8 cellular contexts compared by ENCODE assay signal in the genomic region with DNA sequence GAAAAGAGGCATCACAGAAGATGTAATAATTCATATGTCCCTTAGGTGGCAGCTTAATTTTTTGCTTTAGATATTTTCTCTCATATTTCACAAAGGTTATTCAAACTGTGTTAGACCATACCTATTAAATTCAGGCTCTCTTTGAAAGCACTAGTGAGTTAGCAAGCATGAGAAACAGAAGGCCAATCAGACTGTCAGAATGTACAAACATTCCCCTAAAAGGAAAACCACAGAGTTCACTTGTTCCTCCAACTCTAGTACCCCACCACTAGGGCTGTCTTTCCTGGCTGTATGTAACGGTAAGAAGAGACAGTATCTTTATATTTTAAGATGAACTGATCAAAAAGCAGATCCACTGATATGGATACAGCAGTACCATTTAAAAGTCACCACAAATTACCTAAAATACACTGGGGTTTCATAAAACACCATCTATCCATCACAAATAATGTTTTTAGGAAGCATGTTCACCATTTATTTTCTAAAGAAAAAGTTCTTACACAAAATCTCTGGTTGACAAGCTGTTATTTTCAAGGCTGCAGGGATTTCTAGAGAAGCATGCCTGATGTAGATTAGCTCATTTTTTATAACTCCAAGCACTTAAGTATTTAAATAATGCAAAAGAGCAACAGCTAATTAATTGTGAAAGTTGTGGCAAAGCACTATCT. TPM values are rescaled to one million over a fixed set of nuclear protein-coding genes. Genes with fewer than 3 reads are reported as not detected.
DNase-seq lines count a peak whose midpoint lies in the region; ATAC-seq and TF ChIP-seq lines count a peak whose summit lies in the region.

No MANE protein-coding gene starts in this region.

- CTCF ChIA-PET in CD4-positive, alpha-beta T cell (lab: Charles Lee) = interaction anchor here (0.7 to 1.7 kb wide), 7 partner anchors 9 to 282 kb away, joined by 3 to 9 read pairs (median 4); no protein-coding TSS in a partner anchor

- H3K36me3 Mint-ChIP-seq in CD4-positive, alpha-beta T cell (ENCODE audit: low read depth) = peaks cover 50% of the 10 kb centered on the region
- H3K36me3 Mint-ChIP-seq in activated T-helper 17 cell treated with anti-CD3 and anti-CD28 coated beads, Interleukin-2, amount 50 U/mL, for 72 hours (ENCODE audit: low read depth) = peaks cover 68% of the 10 kb centered on the region

- H3K27me3 Mint-ChIP-seq in CD4-positive, alpha-beta T cell = no peaks in the 10 kb centered on the region
- no peaks in the 10 kb centered on the region for H3K27me3 Mint-ChIP-seq in activated T-helper 17 cell treated with anti-CD3 and anti-CD28 coated beads, Interleukin-2, amount 50 U/mL, for 72 hours

- peak; percentile 42 for ATAC-seq in CD4-positive, alpha-beta T cell (ENCODE audit: poor library complexity)
- ATAC-seq in GM18499 (IDR thresholded peaks at IDR 0.05; ENCODE audit: insufficient read depth, unreplicated experiment) (peak; percentile 47), HG02973 (IDR thresholded peaks at IDR 0.05; ENCODE audit: unreplicated experiment) (peak; percentile 45), right cardiac atrium (peak in 1 of 2 donors; percentile 4)
- ATAC-seq in activated T-helper 17 cell treated with anti-CD3 and anti-CD28 coated beads, Interleukin-2, amount 50 U/mL, for 72 hours (replicated peaks) = peak; percentile 26

- no peak for DNase-seq in CD4-positive, alpha-beta T cell
- peak; percentile 61 for DNase-seq in NCI-H2227 (lab: John Stamatoyannopoulos, UW; ENCODE audit: unreplicated experiment)
- no peak for DNase-seq in right cardiac atrium
- DNase-seq in retinal pigment epithelial cell (ENCODE audit: low read depth) = peak; percentile 72
- DNase-seq in COLO668 (lab: John Stamatoyannopoulos, UW; ENCODE audit: unreplicated experiment) = no peak

- peak overlapping the region; percentile 27 for H3K27ac ChIP-seq in CD4-positive, alpha-beta T cell (ENCODE audit: low read depth, low read length)
- no peak overlapping the region for H3K27ac ChIP-seq in right cardiac atrium (ENCODE audit: low read length)

- peak overlapping the region; percentile 94 for H3K27ac Mint-ChIP-seq in CD4-positive, alpha-beta T cell
- peak overlapping the region; percentile 99 for H3K27ac Mint-ChIP-seq in activated T-helper 17 cell treated with anti-CD3 and anti-CD28 coated beads, Interleukin-2, amount 50 U/mL, for 72 hours

- no peaks in the 10 kb centered on the region for H3K27me3 ChIP-seq in CD4-positive, alpha-beta T cell (ENCODE audit: control insufficient read depth, insufficient read depth, low read length)
- H3K27me3 ChIP-seq in right cardiac atrium (ENCODE audit: control insufficient read depth, insufficient read depth) = no peaks in the 10 kb centered on the region

- peaks cover 70% of the 10 kb centered on the region for H3K4me1 Mint-ChIP-seq in CD4-positive, alpha-beta T cell (ENCODE audit: low read depth)
- H3K4me1 Mint-ChIP-seq in activated T-helper 17 cell treated with anti-CD3 and anti-CD28 coated beads, Interleukin-2, amount 50 U/mL, for 72 hours = peaks cover 23% of the 10 kb centered on the region

- 0% methylated on average over 1 of the region's 1 CpG for WGBS in right cardiac atrium

- peak overlapping the region; percentile 91 for H3K4me3 Mint-ChIP-seq in CD4-positive, alpha-beta T cell
- H3K4me3 Mint-ChIP-seq in activated T-helper 17 cell treated with anti-CD3 and anti-CD28 coated beads, Interleukin-2, amount 50 U/mL, for 72 hours = peak overlapping the region; percentile 97

- H3K4me3 ChIP-seq in right cardiac atrium (ENCODE audit: low read length) (peak overlapping the region; percentile 77), retinal pigment epithelial cell (ENCODE audit: low read length) (peak overlapping the region; percentile 86)

- TF ChIP-seq CTCF in CD4-positive, alpha-beta T cell (IDR thresholded peaks at IDR 0.05) = peak; percentile 69
- peak; percentile 55 for TF ChIP-seq CTCF in retinal pigment epithelial cell (conservative IDR thresholded peaks at IDR 0.05; ENCODE audit: low read depth, low read length)

- no peaks in the 10 kb centered on the region for H3K9me3 ChIP-seq in CD4-positive, alpha-beta T cell (ENCODE audit: control insufficient read depth, low read length)
- no peaks in the 10 kb centered on the region for H3K9me3 ChIP-seq in right cardiac atrium (ENCODE audit: control insufficient read depth, low read length)

- peaks cover 4% of the 10 kb centered on the region for H3K4me1 ChIP-seq in right cardiac atrium (ENCODE audit: control insufficient read depth, insufficient read depth, low read length)

- no peaks in the 10 kb centered on the region for H3K9me3 Mint-ChIP-seq in CD4-positive, alpha-beta T cell
- no peaks in the 10 kb centered on the region for H3K9me3 Mint-ChIP-seq in activated T-helper 17 cell treated with anti-CD3 and anti-CD28 coated beads, Interleukin-2, amount 50 U/mL, for 72 hours

- POLR2A ChIA-PET in CD4-positive, alpha-beta T cell (lab: Charles Lee) = interaction anchor here (0.9 to 2.4 kb wide), 8 partner anchors 8 to 418 kb away, joined by 3 to 12 read pairs (median 4); a partner anchor contains a TSS

- intact Hi-C loops in CD4-positive, alpha-beta T cell (cut with DNase I, micrococcal nuclease) = loop anchor here (2.0 to 10.0 kb wide), 8 partner anchors 21 to 1599 kb away; a partner anchor contains a TSS
- intact Hi-C loops in right cardiac atrium (cut with DNase I) = loop anchor here in 1 of 4 donors (10.0 kb wide), 1 partner anchor 159 kb away; a partner anchor contains a TSS

RNA-seq across cellular contexts. Expression of a gene that starts 1.8 kb away (rescaled TPM):
- 10 to 100 TPM; 21.4 to 23.0 TPM for total RNA-seq in CD4-positive, alpha-beta T cell
- 100 to 1,000 TPM; 130 to 164 TPM for total RNA-seq in activated T-helper 17 cell treated with anti-CD3 and anti-CD28 coated beads, Interleukin-2, amount 50 U/mL, for 72 hours
- total RNA-seq in right cardiac atrium = 10 to 100 TPM; 36.5 to 74.7 (median 52.4) TPM
- polyA plus RNA-seq in right cardiac atrium = 41.1 TPM

RNA-seq across cellular contexts. Expression of a gene that starts 19.3 kb away (rescaled TPM):
- not detected for total RNA-seq in CD4-positive, alpha-beta T cell
- not detected for total RNA-seq in activated T-helper 17 cell treated with anti-CD3 and anti-CD28 coated beads, Interleukin-2, amount 50 U/mL, for 72 hours
- total RNA-seq in right cardiac atrium = under 1 TPM in 1 of 4 donors, not detected in 3; 0.09 TPM
- not detected for polyA plus RNA-seq in right cardiac atrium

RNA-seq across cellular contexts. Expression of a gene that starts 43.6 kb away (rescaled TPM):
- total RNA-seq in CD4-positive, alpha-beta T cell = 1 to 10 TPM; 2.9 to 3.1 TPM
- total RNA-seq in activated T-helper 17 cell treated with anti-CD3 and anti-CD28 coated beads, Interleukin-2, amount 50 U/mL, for 72 hours = 10 to 100 TPM in 1 of 2 donors, 1 to 10 TPM in 1; 4.4 to 18.7 TPM
- total RNA-seq in right cardiac atrium = 1 to 10 TPM; 3.3 to 6.4 (median 6.0) TPM
- polyA plus RNA-seq in right cardiac atrium = 1.4 TPM

Comparison
In these comparisons a context has a peak if more than half of its experiments do, and no peak if none do; other contexts are left out.
1. DNase-seq: peak in NCI-H2227 (single experiment) and retinal pigment epithelial cell (single experiment); none in CD4-positive, alpha-beta T cell (0 of 10), right cardiac atrium (0 of 3) and COLO668 (single experiment).